ENCODE assay signal across 9 cellular contexts in the genomic region with DNA sequence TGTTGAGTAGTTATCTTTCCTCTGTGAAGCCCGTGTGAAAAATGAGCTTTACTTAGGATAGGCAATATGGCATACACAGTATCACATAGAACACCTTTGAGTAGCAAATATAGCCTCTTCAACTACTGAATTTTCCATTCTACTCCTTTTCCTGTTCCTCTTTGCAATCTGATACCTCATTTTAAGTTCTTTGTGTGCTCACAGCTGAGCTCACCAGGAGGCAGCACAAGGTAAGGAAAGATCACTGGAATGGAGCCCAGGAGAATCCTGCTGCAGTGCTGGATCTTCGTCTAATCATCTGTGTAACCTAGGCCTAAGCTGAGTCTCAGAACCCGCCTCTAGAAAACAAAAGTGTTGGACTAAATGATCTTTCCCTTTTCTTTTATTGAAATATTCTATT.
DNase-seq lines count a peak whose midpoint lies in the region; ATAC-seq, FAIRE-seq and TF ChIP-seq lines count a peak whose summit lies in the region.
"Had no signal": no experiment of that assay in that cellular context is flagged by ENCODE, and none has a peak within 500 bp of the region (broad histone marks: within the 10 kb centered on the region; RNA-seq: fewer than 3 reads in every experiment).

No MANE protein-coding gene starts in this region.

- H3K36me3 Mint-ChIP-seq in astrocyte (ENCODE audit: low read depth, unreplicated experiment) (peaks cover 2% of the 10 kb centered on the region), nephron progenitor cell (ENCODE audit: low read depth) (no peaks in the 10 kb centered on the region)
- H3K36me3 Mint-ChIP-seq in stimulated activated naive B cell treated with anti-CD40 and anti-IgM and Interleukin-4, amounts not matched to agents 10 μg/mL and 1 μg/mL and 100 μg/mL, for 72 hours, result no peaks in the 10 kb centered on the region

- no peaks in the 10 kb centered on the region for H3K36me3 ChIP-seq in astrocyte (ENCODE audit: insufficient read depth, low read length)

- no peak overlapping the region for H3K9ac ChIP-seq in astrocyte (ENCODE audit: low read length)

- peaks cover 9% of the 10 kb centered on the region for H3K4me1 Mint-ChIP-seq in astrocyte (ENCODE audit: low read depth, unreplicated experiment)
- H3K4me1 Mint-ChIP-seq in nephron progenitor cell, result no peaks in the 10 kb centered on the region
- peaks cover 4 to 9% of the 10 kb centered on the region in 2 donors for H3K4me1 Mint-ChIP-seq in stimulated activated naive B cell treated with anti-CD40 and anti-IgM and Interleukin-4, amounts not matched to agents 10 μg/mL and 1 μg/mL and 100 μg/mL, for 72 hours

- H3K4me1 ChIP-seq in astrocyte (ENCODE audit: insufficient read depth, low read length), result no peaks in the 10 kb centered on the region

- FAIRE-seq in astrocyte (lab: Jason Lieb, UNC), result no peak

- ATAC-seq in stimulated activated naive B cell treated with anti-CD40 and anti-IgM and Interleukin-4, amounts not matched to agents 10 μg/mL and 1 μg/mL and 100 μg/mL, for 72 hours (replicated peaks), result no peak
- no peak for ATAC-seq in GM21381 (IDR thresholded peaks at IDR 0.05; ENCODE audit: unreplicated experiment)

- H4K20me1 ChIP-seq in astrocyte (ENCODE audit: insufficient read depth, low read length), result no peaks in the 10 kb centered on the region

- H3K27me3 Mint-ChIP-seq in astrocyte (ENCODE audit: low read depth, unreplicated experiment) (no peaks in the 10 kb centered on the region), nephron progenitor cell (ENCODE audit: low read depth, poor library complexity) (peaks cover 2% of the 10 kb centered on the region)
- no peaks in the 10 kb centered on the region for H3K27me3 Mint-ChIP-seq in stimulated activated naive B cell treated with anti-CD40 and anti-IgM and Interleukin-4, amounts not matched to agents 10 μg/mL and 1 μg/mL and 100 μg/mL, for 72 hours

- H3K9me3 Mint-ChIP-seq in astrocyte (ENCODE audit: unreplicated experiment) (peaks cover 4% of the 10 kb centered on the region), nephron progenitor cell (no peaks in the 10 kb centered on the region)
- H3K9me3 Mint-ChIP-seq in stimulated activated naive B cell treated with anti-CD40 and anti-IgM and Interleukin-4, amounts not matched to agents 10 μg/mL and 1 μg/mL and 100 μg/mL, for 72 hours, result no peaks in the 10 kb centered on the region

- no peaks in the 10 kb centered on the region for H3K79me2 ChIP-seq in astrocyte (ENCODE audit: insufficient read depth, low read length)

- TF ChIP-seq CTCF in astrocyte (IDR thresholded peaks at IDR 0.05; ENCODE audit: insufficient read depth, low read depth, low read length) (peak; percentile 55), nephron progenitor cell (IDR thresholded peaks at IDR 0.05) (peak; percentile 27)

- H3K27ac Mint-ChIP-seq in astrocyte (ENCODE audit: unreplicated experiment), result no peak overlapping the region
- no peak overlapping the region for H3K27ac Mint-ChIP-seq in nephron progenitor cell
- H3K27ac Mint-ChIP-seq in stimulated activated naive B cell treated with anti-CD40 and anti-IgM and Interleukin-4, amounts not matched to agents 10 μg/mL and 1 μg/mL and 100 μg/mL, for 72 hours, result no peak overlapping the region

- no peak overlapping the region for H3K4me3 Mint-ChIP-seq in astrocyte (ENCODE audit: unreplicated experiment)
- H3K4me3 Mint-ChIP-seq in nephron progenitor cell, result no peak overlapping the region
- no peak overlapping the region for H3K4me3 Mint-ChIP-seq in stimulated activated naive B cell treated with anti-CD40 and anti-IgM and Interleukin-4, amounts not matched to agents 10 μg/mL and 1 μg/mL and 100 μg/mL, for 72 hours

- H3K9me3 ChIP-seq in astrocyte (ENCODE audit: insufficient read depth, low read depth, low read length), result no peaks in the 10 kb centered on the region

- DNase-seq in H4 (ENCODE audit: low spot score) (peak; percentile 64), NCI-H2196 (lab: John Stamatoyannopoulos, UW; ENCODE audit: unreplicated experiment) (peak; percentile 43), astrocyte (ENCODE audit: low read depth) (peak; percentile 51), nephron progenitor cell (peak; percentile 24)
- DNase-seq in stimulated activated CD4-positive, alpha-beta T cell treated with anti-CD3 and anti-CD28 coated beads, Interleukin-2, amount 100 ng/mL, for 24 hours, result no peak
- DNase-seq in stimulated activated naive B cell treated with anti-CD40 and anti-IgM and Interleukin-4, amounts not matched to agents 10 μg/mL and 1 μg/mL and 100 μg/mL, for 72 hours, result no peak
- DNase-seq in activated CD8-positive, alpha-beta memory T cell treated with anti-CD3 and anti-CD28 coated beads, Interleukin-2, amount 50 U/mL, for 4 hours, result no peak
- DNase-seq: activated naive CD4-positive, alpha-beta T cell treated with Interleukin-2 at 50 U/mL for 16 hours had no signal

- no peak overlapping the region for H2AFZ ChIP-seq in astrocyte (ENCODE audit: low read depth, low read length)

- no peak overlapping the region for H3K4me2 ChIP-seq in astrocyte (ENCODE audit: low read length)

- H3K4me3 ChIP-seq in astrocyte (ENCODE audit: insufficient read depth, low read depth, low read length), result no peak overlapping the region

- H3K27ac ChIP-seq in astrocyte (ENCODE audit: low read depth, low read length), result no peak overlapping the region

- no peaks in the 10 kb centered on the region for H3K27me3 ChIP-seq in astrocyte (ENCODE audit: insufficient read depth, low read length)

Comparison
In these comparisons a context has a peak if more than half of its experiments do, and no peak if none do; other contexts are left out.
1. DNase-seq: peak in H4 (single experiment), NCI-H2196 (single experiment), astrocyte (single experiment) and nephron progenitor cell (single experiment); none in stimulated activated CD4-positive, alpha-beta T cell treated with anti-CD3 and anti-CD28 coated beads, Interleukin-2, amount 100 ng/mL, for 24 hours (0 of 2), stimulated activated naive B cell treated with anti-CD40 and anti-IgM and Interleukin-4, amounts not matched to agents 10 μg/mL and 1 μg/mL and 100 μg/mL, for 72 hours (single experiment) and activated CD8-positive, alpha-beta memory T cell treated with anti-CD3 and anti-CD28 coated beads, Interleukin-2, amount 50 U/mL, for 4 hours (single experiment).